Comparison of ENCODE assay signal across 3 cellular contexts in genomic region chr1:24276791-24277190, GRCh38.
A peak's percentile ranks its signal among the peaks of the same experiment; 100 is the strongest.
TF ChIP-seq lines count a peak whose summit lies in the region.

No MANE protein-coding gene starts in this region.

TF ChIP-seq in IMR-90, 13 proteins besides CTCF, POLR2A, EP300 and RAD21:
- peak; percentile 78 for TF ChIP-seq CEBPB (IDR thresholded peaks at IDR 0.05; ENCODE audit: low read depth, low read length)
- no peak for TF ChIP-seq NFE2L2 (IDR thresholded peaks at IDR 0.05; ENCODE audit: low read depth, low read length)

TF ChIP-seq in K562, 482 proteins besides CTCF, POLR2A, EP300 and RAD21:
- no peak for TF ChIP-seq CBX2 (IDR thresholded peaks at IDR 0.05; ENCODE audit: insufficient read depth, low read length, poor library complexity, severe bottlenecking)
- TF ChIP-seq CBX5 (IDR thresholded peaks at IDR 0.05; ENCODE audit: borderline replicate concordance, low read depth): no peak
- no peak for TF ChIP-seq HNRNPUL1 (IDR thresholded peaks at IDR 0.05; ENCODE audit: low read length)
- no peak for TF ChIP-seq TAF15 (IDR thresholded peaks at IDR 0.05; ENCODE audit: low read depth, low read length)
- TF ChIP-seq MTF1 (CRISPR knock-in tag; IDR thresholded peaks at IDR 0.05; ENCODE audit: borderline replicate concordance): no peak
- peak; percentile 82 for TF ChIP-seq CEBPB (tag; IDR thresholded peaks at IDR 0.05)
- no peak for TF ChIP-seq CEBPG (CRISPR knock-in tag; IDR thresholded peaks at IDR 0.05)
- TF ChIP-seq CEBPG (tag; conservative IDR thresholded peaks at IDR 0.05 in 1 of 2, IDR thresholded peaks at IDR 0.05 in 1 of 2): peak; percentile 17 to 53; a peak in 2 of 4 replicates

TF ChIP-seq in HepG2, 621 proteins besides CTCF, POLR2A, EP300 and RAD21:
- TF ChIP-seq ZNF556 (CRISPR knock-in tag; IDR thresholded peaks at IDR 0.05; ENCODE audit: borderline replicate concordance): no peak
- TF ChIP-seq CEBPG (CRISPR knock-in tag; IDR thresholded peaks at IDR 0.05): peak; percentile 56
- TF ChIP-seq ZNF331 (CRISPR knock-in tag; IDR thresholded peaks at IDR 0.05): no peak
- no peak for TF ChIP-seq ZNF75D (CRISPR knock-in tag; IDR thresholded peaks at IDR 0.05; ENCODE audit: borderline replicate concordance)
- TF ChIP-seq SOX13 (IDR thresholded peaks at IDR 0.05): no peak
- peak in 1 of 2 experiments; percentile 21; a peak in 1 of 4 replicates for TF ChIP-seq SOX13 (CRISPR knock-in tag; conservative IDR thresholded peaks at IDR 0.05 in 1 of 2, IDR thresholded peaks at IDR 0.05 in 1 of 2)
- no peak for TF ChIP-seq ELF1 (CRISPR knock-in tag; IDR thresholded peaks at IDR 0.05)
- no peak for TF ChIP-seq MXD3 (CRISPR knock-in tag; IDR thresholded peaks at IDR 0.05)
- TF ChIP-seq GTF2F1 (IDR thresholded peaks at IDR 0.05; ENCODE audit: low read length): no peak
- TF ChIP-seq FOSL2 (CRISPR knock-in tag; IDR thresholded peaks at IDR 0.05): 0 out of 2 replicates have a peak, but pooled peaks have one; percentile 16
- no peak for TF ChIP-seq CBX1 (IDR thresholded peaks at IDR 0.05; ENCODE audit: low read depth)
- no peak for TF ChIP-seq HNF1A (IDR thresholded peaks at IDR 0.05; ENCODE audit: low read depth)
- TF ChIP-seq HNF1A (CRISPR knock-in tag; IDR thresholded peaks at IDR 0.05; ENCODE audit: borderline replicate concordance): no peak
- peak; percentile 91 for TF ChIP-seq CEBPB (IDR thresholded peaks at IDR 0.05; ENCODE audit: borderline replicate concordance, low read depth, low read length)
